In the genomic region with DNA sequence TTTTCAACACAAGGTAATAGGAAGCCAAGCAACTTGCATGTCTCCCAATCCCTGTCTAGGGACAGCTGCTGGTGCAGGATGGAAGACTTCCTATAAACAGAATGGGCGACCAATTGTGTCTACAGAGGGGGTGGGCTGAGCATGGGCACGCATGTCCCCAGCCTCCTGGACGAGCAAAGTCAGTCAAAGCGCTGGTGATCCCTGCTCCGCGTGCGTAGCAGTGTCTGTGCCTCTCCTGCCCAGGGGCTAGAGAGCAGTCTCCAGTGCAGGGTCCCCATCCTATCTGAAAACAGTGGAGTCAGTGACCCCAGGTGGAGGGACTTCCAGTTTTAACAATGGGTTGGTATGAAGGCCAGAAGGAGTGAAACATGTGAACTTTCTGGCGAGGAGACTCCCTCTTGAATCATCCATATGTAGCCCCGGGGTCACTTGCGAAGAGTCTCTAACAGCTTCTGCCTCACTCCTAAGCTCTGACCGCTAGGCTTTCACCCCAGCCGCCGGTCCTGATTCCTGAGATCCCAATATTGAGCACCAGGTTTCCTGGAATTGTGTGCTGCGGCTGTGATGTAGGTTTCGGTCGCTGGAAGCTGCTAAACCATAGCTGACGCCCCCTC, we compare ENCODE assay signal across 9 cellular contexts. TPM values are rescaled to one million over a fixed set of nuclear protein-coding genes. Genes with fewer than 3 reads are reported as not detected.
DNase-seq lines count a peak whose midpoint lies in the region; FAIRE-seq and TF ChIP-seq lines count a peak whose summit lies in the region.
"Had no signal": no experiment of that assay in that cellular context is flagged by ENCODE, and none has a peak within 500 bp of the region (broad histone marks: within the 10 kb centered on the region; RNA-seq: fewer than 3 reads in every experiment).

No MANE protein-coding gene starts in this region.

- peaks cover 10% of the 10 kb centered on the region for H3K9me3 Mint-ChIP-seq in neural crest cell

- intact Hi-C loops in colonic mucosa (cut with DNase I) = no loop called here

- H3K36me3 ChIP-seq in colonic mucosa = no peaks in the 10 kb centered on the region

- no peak for DNase-seq in AG09309 (ENCODE audit: low read depth)
- DNase-seq in LNCaP clone FGC (ENCODE audit: low read depth) = no peak
- no peak for DNase-seq in colonic mucosa
- DNase-seq in neural crest cell (ENCODE audit: low read depth, low spot score) = no peak
- no peak for DNase-seq in NCI-H1417 (lab: John Stamatoyannopoulos, UW)
- no peak for DNase-seq in glomerular visceral epithelial cell (ENCODE audit: extremely low spot score)
- DNase-seq in RPMI8226 = no peak
- no peak for DNase-seq in urothelium cell line (ENCODE audit: low spot score)

- no peak for FAIRE-seq in urothelium cell line (lab: Jason Lieb, UNC)

- H3K4me1 Mint-ChIP-seq in neural crest cell = peaks cover 73% of the 10 kb centered on the region

- peaks cover 10% of the 10 kb centered on the region for H3K36me3 Mint-ChIP-seq in neural crest cell (ENCODE audit: low read depth)

- peak overlapping the region in 1 of 2 donors; percentile 53 for H3K9ac ChIP-seq in colonic mucosa (ENCODE audit: low read depth in 2 of 2, low read length in 2 of 2)

- no peak overlapping the region for H3K27ac Mint-ChIP-seq in neural crest cell (ENCODE audit: unreplicated experiment)

- TF ChIP-seq CTCF in AG09309 (IDR thresholded peaks at IDR 0.05; ENCODE audit: control insufficient read depth, insufficient read depth, low read depth, low read length, missing control alignments) (no peak), LNCaP clone FGC (IDR thresholded peaks at IDR 0.05; ENCODE audit: control insufficient read depth, extremely low read depth, insufficient read depth) (no peak), colonic mucosa (IDR thresholded peaks at IDR 0.05) (no peak), neural crest cell (conservative IDR thresholded peaks at IDR 0.05) (no peak)

- no peaks in the 10 kb centered on the region for H3K9me3 ChIP-seq in colonic mucosa

- H3K4me3 Mint-ChIP-seq in neural crest cell = peak overlapping the region; percentile 93

- peaks cover 4% of the 10 kb centered on the region for H3K4me1 ChIP-seq in colonic mucosa

- no peaks in the 10 kb centered on the region for H3K27me3 ChIP-seq in colonic mucosa
- H3K27me3 ChIP-seq: cardiac muscle cell had no signal

- H3K4me3 ChIP-seq in AG09309 (ENCODE audit: control insufficient read depth, low read depth, low read length) = peak overlapping the region; percentile 38
- peak overlapping the region; percentile 80 for H3K4me3 ChIP-seq in LNCaP clone FGC (ENCODE audit: low read depth, low read length)
- peak overlapping the region; percentile 89 for H3K4me3 ChIP-seq in colonic mucosa

- no peaks in the 10 kb centered on the region for H3K27me3 Mint-ChIP-seq in neural crest cell (ENCODE audit: low read depth)

- peak overlapping the region; percentile 53 for H3K27ac ChIP-seq in colonic mucosa

RNA-seq across cellular contexts. Expression of a gene that starts 0.7 kb away (rescaled TPM):
- 10 to 100 TPM; 33.9 to 47.0 TPM for total RNA-seq in colonic mucosa
- total RNA-seq in neural crest cell = 72.8 and 76.2 TPM in 2 replicates

RNA-seq across cellular contexts. Expression of a gene that starts 2.7 kb away (rescaled TPM):
- total RNA-seq in colonic mucosa (10 to 100 TPM; 18.4 to 27.2 TPM), neural crest cell (0.61 and 0.91 TPM in 2 replicates)

RNA-seq across cellular contexts. Expression of a gene that starts 24.2 kb away (rescaled TPM):
- total RNA-seq in colonic mucosa (100 to 1,000 TPM; 210 to 272 TPM), neural crest cell (51.0 and 54.1 TPM in 2 replicates)

RNA-seq across cellular contexts. Expression of a gene that starts 28.5 kb away (rescaled TPM):
- not detected for total RNA-seq in colonic mucosa
- 0.09 TPM in 1 of 2 replicates, not detected in the other for total RNA-seq in neural crest cell
- total RNA-seq: cardiac muscle cell had no signal

Comparison
In these comparisons a context has a peak if more than half of its experiments do, and no peak if none do; other contexts are left out.
1. H3K4me3 ChIP-seq: peak in every context shown above with its lines; median percentile 89 in colonic mucosa; 80 in LNCaP clone FGC; 38 in AG09309.
2. RNA of a gene that starts 2.7 kb away (total RNA-seq): 18.4 to 27.2 TPM in colonic mucosa; 0.61 to 0.91 TPM in neural crest cell; every median in the first group is over 10 times any median in the second.